8 cellular contexts compared by ENCODE assay signal in genomic region chr12:32755654-32756475, GRCh38. TPM values are rescaled to one million over a fixed set of nuclear protein-coding genes. Genes with fewer than 3 reads are reported as not detected.
DNase-seq lines count a peak whose midpoint lies in the region; ATAC-seq and TF ChIP-seq lines count a peak whose summit lies in the region.

Gene YARS2, minus strand, starts transcription at chr12:32755897. Its CDS starts 23 bp downstream, at chr12:32755874.

- no peaks in the 10 kb centered on the region for H4K20me1 ChIP-seq in DOHH2 (ENCODE audit: control insufficient read depth, insufficient read depth, low read depth, low read length)

- H3K27me3 ChIP-seq in DOHH2 (ENCODE audit: control insufficient read depth, low read length) = no peaks in the 10 kb centered on the region

- H3K27ac Mint-ChIP-seq in natural killer cell = peak within 1 kb of the TSS; percentile 85 to 88

- H3K4me3 ChIP-seq in DOHH2 (ENCODE audit: low read length) (peak within 1 kb of the TSS; percentile 88), fibroblast of mammary gland (ENCODE audit: control insufficient read depth, low read depth, low read length) (peak within 1 kb of the TSS; percentile 98)

- no peaks in the 10 kb centered on the region for H3K9me2 ChIP-seq in DOHH2 (replicated peaks; ENCODE audit: control insufficient read depth, low read length)

- ATAC-seq in GM21825 (IDR thresholded peaks at IDR 0.05; ENCODE audit: unreplicated experiment) = peak; percentile 87
- ATAC-seq in natural killer cell = peak; percentile 77 to 85 (median 80)
- peak; percentile 92 for ATAC-seq in stimulated activated naive CD8-positive, alpha-beta T cell treated with anti-CD3 and anti-CD28 coated beads, Interleukin-15, Interleukin-2, amounts not matched to agents 100 U/mL and 50 U/mL, for 24 hours

- peak within 1 kb of the TSS; percentile 86 for H3K27ac ChIP-seq in DOHH2 (ENCODE audit: low read depth, low read length)

- peaks cover 16 to 17% of the 10 kb centered on the region in 2 donors for H3K4me1 Mint-ChIP-seq in natural killer cell

- H3F3A ChIP-seq in DOHH2 (ENCODE audit: control insufficient read depth, insufficient read depth) = peaks cover 2% of the 10 kb centered on the region; the same call in 1 of the 2 replicates

- intact Hi-C loops in natural killer cell (cut with micrococcal nuclease) = loop anchor here (1.0 kb wide), 4 partner anchors 77 to 1462 kb away; partner anchors contain the start of genes ALG10 and DNM1L

- H3K9me3 Mint-ChIP-seq in natural killer cell = no peaks in the 10 kb centered on the region

- peaks cover 0 to 6% of the 10 kb centered on the region in 2 donors for H3K27me3 Mint-ChIP-seq in natural killer cell (ENCODE audit: low read depth in 2 of 2)

- H3K4me3 Mint-ChIP-seq in natural killer cell = peak within 1 kb of the TSS; percentile 89

- peak within 1 kb of the TSS; percentile 93 for H3K4me2 ChIP-seq in DOHH2 (ENCODE audit: low read length)

- peaks cover 35% of the 10 kb centered on the region for H3K36me3 ChIP-seq in DOHH2 (ENCODE audit: control insufficient read depth, low read length)

- H3K36me3 Mint-ChIP-seq in natural killer cell = no peaks in the 10 kb centered on the region

- H3K4me1 ChIP-seq in DOHH2 (ENCODE audit: control insufficient read depth, low read length) = peaks cover 17% of the 10 kb centered on the region

- H3K79me2 ChIP-seq in DOHH2 (ENCODE audit: control insufficient read depth, low read length) = peaks cover 39% of the 10 kb centered on the region

- DNase-seq in Kasumi-1 (lab: John Stamatoyannopoulos, UW) (peak; percentile 96 to 97), RPMI7951 (ENCODE audit: low read depth) (peak; percentile 95), fibroblast of mammary gland (ENCODE audit: low read depth) (peak; percentile 99), natural killer cell (peak; percentile 69)
- peak; percentile 72 to 77 for DNase-seq in activated T-helper 1 cell treated with anti-CD3 and anti-CD28 coated beads, Interleukin-2, amount 50 U/mL, for 16 hours (ENCODE audit: low read depth in 1 of 2, low spot score in 1 of 2)
- DNase-seq in stimulated activated naive CD8-positive, alpha-beta T cell treated with anti-CD3 and anti-CD28 coated beads, Interleukin-15, Interleukin-2, amounts not matched to agents 100 U/mL and 50 U/mL, for 24 hours = peak; percentile 89

- no peaks in the 10 kb centered on the region for H3K9me3 ChIP-seq in DOHH2 (ENCODE audit: control insufficient read depth, insufficient read depth, low read length)

- TF ChIP-seq CTCF in DOHH2 (IDR thresholded peaks at IDR 0.05; ENCODE audit: low read depth, low read length, poor library complexity, severe bottlenecking) (peak; percentile 97), fibroblast of mammary gland (conservative IDR thresholded peaks at IDR 0.05; ENCODE audit: control insufficient read depth, insufficient read depth, low read depth, low read length) (peak; percentile 82), natural killer cell (IDR thresholded peaks at IDR 0.05) (peak; percentile 79)

RNA-seq across cellular contexts. Expression of gene YARS2, which starts in this region (rescaled TPM):
- total RNA-seq in RPMI7951 (2014; rRNA removed; shearing (Covaris generic)) = 20.3 and 25.5 TPM in 2 replicates
- total RNA-seq in natural killer cell = 10 to 100 TPM in 1 of 3 donors, 1 to 10 TPM in 2; 9.2 to 15.9 (median 9.3) TPM

Comparison
In these comparisons a context has a peak if more than half of its experiments do, and no peak if none do; other contexts are left out.
1. Peak in every context shown above with its lines: DNase-seq, ATAC-seq, H3K4me3 ChIP-seq and H3K27ac ChIP-seq.